Comparison of ENCODE assay signal across 10 cellular contexts in the genomic region with DNA sequence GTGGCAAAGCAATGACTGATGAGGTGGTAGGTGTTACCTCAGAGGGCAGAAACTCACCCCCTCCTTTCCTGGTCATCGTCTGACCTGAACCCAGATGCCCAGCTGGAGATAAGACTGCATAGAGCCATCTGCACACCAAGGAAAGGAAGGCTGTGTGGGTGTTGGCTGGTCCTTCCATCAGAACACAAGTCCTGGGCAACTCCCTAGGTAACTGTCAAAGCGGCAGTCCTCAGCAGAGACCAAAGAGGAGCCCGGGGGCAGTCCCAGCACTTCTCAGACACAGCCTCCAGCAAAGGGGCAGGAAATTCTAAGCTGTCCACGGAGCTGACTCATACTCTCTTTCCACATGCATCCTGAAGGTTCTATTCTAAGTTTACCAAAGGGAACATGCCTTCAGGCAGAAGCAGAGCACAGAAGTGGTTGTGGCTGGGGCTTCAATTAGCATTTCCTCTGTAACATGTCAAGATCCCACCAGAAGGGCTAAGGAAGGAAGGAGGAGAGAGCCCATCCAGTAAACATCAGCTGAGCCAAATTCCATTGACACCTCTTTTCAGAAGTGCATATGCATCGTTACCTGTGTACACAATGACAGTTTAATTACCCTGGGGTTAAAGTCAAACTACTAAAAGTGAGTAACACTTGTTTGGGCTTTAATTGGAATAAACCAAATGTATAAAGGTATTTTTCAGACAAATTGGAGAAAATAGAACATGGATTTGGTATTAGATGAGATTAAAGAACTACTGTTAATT. TPM values are rescaled to one million over a fixed set of nuclear protein-coding genes. Genes with fewer than 3 reads are reported as not detected.
DNase-seq lines count a peak whose midpoint lies in the region; ATAC-seq and TF ChIP-seq lines count a peak whose summit lies in the region.
"Had no signal": no experiment of that assay in that cellular context is flagged by ENCODE, and none has a peak within 500 bp of the region (broad histone marks: within the 10 kb centered on the region; RNA-seq: fewer than 3 reads in every experiment).

No MANE protein-coding gene starts in this region.

- no peak overlapping the region for H3K27ac ChIP-seq in endodermal cell (ENCODE audit: low read depth, low read length)
- H3K27ac ChIP-seq: HL-60 had no signal

- no peaks in the 10 kb centered on the region for H3K9me3 ChIP-seq in NT2/D1 (ENCODE audit: insufficient read depth, low read length)
- H3K9me3 ChIP-seq in endodermal cell (ENCODE audit: control insufficient read depth, low read length) = no peaks in the 10 kb centered on the region

- no peaks in the 10 kb centered on the region for H3K27me3 Mint-ChIP-seq in endodermal cell (ENCODE audit: insufficient read depth)

- peaks cover 3% of the 10 kb centered on the region for H3K36me3 Mint-ChIP-seq in endodermal cell (ENCODE audit: low read depth)
- H3K36me3 Mint-ChIP-seq: activated naive CD8-positive, alpha-beta T cell treated with anti-CD3 and anti-CD28 coated beads, Interleukin-2, amount 10 ng/mL, durations not matched to agents 7 days and 5 days had no signal

- DNase-seq in NT2/D1 (ENCODE audit: low read depth, low spot score) = peak; percentile 59
- DNase-seq in endodermal cell = peak; percentile 64
- peak; percentile 92 for DNase-seq in renal cortical epithelial cell (ENCODE audit: low read depth)
- DNase-seq in NCI-H1436 (lab: John Stamatoyannopoulos, UW) = no peak
- DNase-seq in posterior vena cava (ENCODE audit: low spot score) = no peak
- no peak for DNase-seq in stimulated activated CD4-positive, alpha-beta T cell treated with anti-CD3 and anti-CD28 coated beads, Interleukin-4, amount 100 ng/mL, for 4 hours
- DNase-seq in activated effector memory CD4-positive, alpha-beta T cell treated with anti-CD3 and anti-CD28 coated beads, Interleukin-2, amount 50 U/mL, for 16 hours = no peak
- DNase-seq: activated naive CD8-positive, alpha-beta T cell treated with anti-CD3 and anti-CD28 coated beads, Interleukin-2, amount 10 ng/mL, durations not matched to agents 7 days and 5 days had no signal

- H3K36me3 ChIP-seq in NT2/D1 (ENCODE audit: insufficient read depth, insufficient read length, low read length) (no peaks in the 10 kb centered on the region), endodermal cell (ENCODE audit: control insufficient read depth, insufficient read depth, low read length) (peaks cover 53% of the 10 kb centered on the region)

- H3K4me3 Mint-ChIP-seq in endodermal cell = no peak overlapping the region
- H3K4me3 Mint-ChIP-seq: activated naive CD8-positive, alpha-beta T cell treated with anti-CD3 and anti-CD28 coated beads, Interleukin-2, amount 10 ng/mL, durations not matched to agents 7 days and 5 days had no signal

- no peak overlapping the region for H3K27ac Mint-ChIP-seq in endodermal cell
- H3K27ac Mint-ChIP-seq: activated naive CD8-positive, alpha-beta T cell treated with anti-CD3 and anti-CD28 coated beads, Interleukin-2, amount 10 ng/mL, durations not matched to agents 7 days and 5 days had no signal

- no peak overlapping the region for H3K4me3 ChIP-seq in NT2/D1 (ENCODE audit: insufficient read length, low read depth)
- peak overlapping the region; percentile 9 for H3K4me3 ChIP-seq in endodermal cell (ENCODE audit: low read length)

- H3K4me1 ChIP-seq in NT2/D1 (ENCODE audit: insufficient read depth, insufficient read length) = peaks cover 2% of the 10 kb centered on the region
- H3K4me1 ChIP-seq in endodermal cell (ENCODE audit: control insufficient read depth, insufficient read depth, low read length) = peaks cover 38% of the 10 kb centered on the region

- intact Hi-C loops in posterior vena cava (cut with DNase I) = no loop called here

- peak; percentile 61 for ATAC-seq in GM21447 (IDR thresholded peaks at IDR 0.05; ENCODE audit: unreplicated experiment)

- 30 to 57% methylated on average over 2 to 5 of the region's 5 CpGs for WGBS in endodermal cell (ENCODE audit: insufficient coverage in 1 of 2, insufficient read length in 1 of 2), 2 experiments

- H3K27me3 ChIP-seq in NT2/D1 (ENCODE audit: insufficient read depth, insufficient read length) = no peaks in the 10 kb centered on the region
- H3K27me3 ChIP-seq in endodermal cell (ENCODE audit: control insufficient read depth, insufficient read depth, low read length, poor library complexity, severe bottlenecking) = no peaks in the 10 kb centered on the region

- H3K9ac ChIP-seq in NT2/D1 (ENCODE audit: insufficient read length, low read depth) (no peak overlapping the region), endodermal cell (ENCODE audit: extremely low read depth, low read length, poor library complexity, severe bottlenecking) (no peak overlapping the region)

- H3K9me3 Mint-ChIP-seq in endodermal cell = no peaks in the 10 kb centered on the region
- H3K9me3 Mint-ChIP-seq: activated naive CD8-positive, alpha-beta T cell treated with anti-CD3 and anti-CD28 coated beads, Interleukin-2, amount 10 ng/mL, durations not matched to agents 7 days and 5 days had no signal

- no peak for TF ChIP-seq CTCF in endodermal cell (conservative IDR thresholded peaks at IDR 0.05)

- peaks cover 60% of the 10 kb centered on the region for H3K4me1 Mint-ChIP-seq in endodermal cell

RNA-seq across cellular contexts. Expression of gene SPRED2, which starts 54.7 kb away (rescaled TPM):
- total RNA-seq in endodermal cell (10 to 100 TPM; 60.3 to 70.1 TPM), renal cortical epithelial cell (4.9 and 16.2 TPM in 2 replicates), posterior vena cava (10 to 100 TPM; 21.9 to 28.3 TPM)
- 29.4 TPM for polyA plus RNA-seq in endodermal cell (2013, experiment 1 of 2)
- 27.9 TPM for polyA plus RNA-seq in endodermal cell (2013, experiment 2 of 2)

Comparison
In these comparisons a context has a peak if more than half of its experiments do, and no peak if none do; other contexts are left out.
1. DNase-seq: peak in NT2/D1 (single experiment), endodermal cell (single experiment) and renal cortical epithelial cell (single experiment); none in NCI-H1436 (single experiment), posterior vena cava (single experiment), stimulated activated CD4-positive, alpha-beta T cell treated with anti-CD3 and anti-CD28 coated beads, Interleukin-4, amount 100 ng/mL, for 4 hours (0 of 2) and activated effector memory CD4-positive, alpha-beta T cell treated with anti-CD3 and anti-CD28 coated beads, Interleukin-2, amount 50 U/mL, for 16 hours (single experiment).